ENCODE assay signal across 8 cellular contexts in genomic region chr6:147204843-147205311, GRCh38. TPM values are rescaled to one million over a fixed set of nuclear protein-coding genes. Genes with fewer than 3 reads are reported as not detected.
A peak's percentile ranks its signal among the peaks of the same experiment; 100 is the strongest.
DNase-seq lines count a peak whose midpoint lies in the region; ATAC-seq and TF ChIP-seq lines count a peak whose summit lies in the region.

No MANE protein-coding gene starts in this region.

- H3K4me1 Mint-ChIP-seq in CD4-positive, alpha-beta T cell (ENCODE audit: low read depth): peaks cover 54% of the 10 kb centered on the region
- H3K4me1 Mint-ChIP-seq in chondrocyte (ENCODE audit: low read depth): peaks cover 48% of the 10 kb centered on the region

- peak overlapping the region; percentile 92 for H3K27ac Mint-ChIP-seq in CD4-positive, alpha-beta T cell
- peak overlapping the region; percentile 98 for H3K27ac Mint-ChIP-seq in chondrocyte (ENCODE audit: unreplicated experiment)

- H3K4me3 Mint-ChIP-seq in CD4-positive, alpha-beta T cell: peak overlapping the region; percentile 94
- peak overlapping the region; percentile 97 for H3K4me3 Mint-ChIP-seq in chondrocyte (ENCODE audit: unreplicated experiment)

- POLR2A ChIA-PET in CD4-positive, alpha-beta T cell (lab: Charles Lee): interaction anchor here (0.7 to 3.4 kb wide), 8 partner anchors 8 to 1470 kb away, joined by 3 to 19 read pairs (median 3); no protein-coding TSS in a partner anchor

- H3K36me3 Mint-ChIP-seq in CD4-positive, alpha-beta T cell (ENCODE audit: low read depth): peaks cover 23% of the 10 kb centered on the region
- H3K36me3 Mint-ChIP-seq in chondrocyte (ENCODE audit: low read depth): peaks cover under 1% of the 10 kb centered on the region

- peak overlapping the region; percentile 74 for H2AFZ ChIP-seq in KMS-11 (ENCODE audit: low read depth)

- no peaks in the 10 kb centered on the region for H3K27me3 Mint-ChIP-seq in CD4-positive, alpha-beta T cell
- no peaks in the 10 kb centered on the region for H3K27me3 Mint-ChIP-seq in chondrocyte (ENCODE audit: low read depth)

- no peaks in the 10 kb centered on the region for H3K9me3 ChIP-seq in CD4-positive, alpha-beta T cell (ENCODE audit: control insufficient read depth, low read length)
- no peaks in the 10 kb centered on the region for H3K9me3 ChIP-seq in muscle layer of colon (ENCODE audit: low read length)

- H3K9ac ChIP-seq in KMS-11: peak overlapping the region; percentile 72; the same call in 1 of the 2 replicates
- peak overlapping the region; percentile 62 for H3K9ac ChIP-seq in muscle layer of colon (ENCODE audit: low read length)

- H3K27ac ChIP-seq in CD4-positive, alpha-beta T cell (ENCODE audit: low read depth, low read length): peak overlapping the region; percentile 73
- H3K27ac ChIP-seq in KMS-11: peak overlapping the region; percentile 79; the same call in 1 of the 2 replicates
- H3K27ac ChIP-seq in muscle layer of colon (ENCODE audit: low read depth, low read length): peak overlapping the region; percentile 85

- no peak for ATAC-seq in CD4-positive, alpha-beta T cell (ENCODE audit: poor library complexity)
- ATAC-seq in HG03108 (IDR thresholded peaks at IDR 0.05; ENCODE audit: unreplicated experiment) (no peak), GM19324 (IDR thresholded peaks at IDR 0.05; ENCODE audit: low FRiP score, unreplicated experiment) (no peak)

- H4K20me1 ChIP-seq in KMS-11 (ENCODE audit: insufficient read depth): no peaks in the 10 kb centered on the region

- peaks cover 26% of the 10 kb centered on the region for H3K4me1 ChIP-seq in KMS-11 (ENCODE audit: low read depth, poor library complexity, severe bottlenecking)
- peaks cover 14% of the 10 kb centered on the region for H3K4me1 ChIP-seq in muscle layer of colon (ENCODE audit: insufficient read depth, low read length)

- peak overlapping the region; percentile 84 for H3K4me2 ChIP-seq in KMS-11

- H3K36me3 ChIP-seq in KMS-11 (ENCODE audit: insufficient read depth): no peaks in the 10 kb centered on the region
- no peaks in the 10 kb centered on the region for H3K36me3 ChIP-seq in muscle layer of colon (ENCODE audit: insufficient read depth, low read length)

- H3K27me3 ChIP-seq in CD4-positive, alpha-beta T cell (ENCODE audit: control insufficient read depth, insufficient read depth, low read length): no peaks in the 10 kb centered on the region
- H3K27me3 ChIP-seq in KMS-11 (ENCODE audit: insufficient read depth, low read depth): no peaks in the 10 kb centered on the region
- H3K27me3 ChIP-seq in muscle layer of colon (ENCODE audit: control insufficient read depth in 1 of 2, insufficient read depth in 2 of 2, low read length in 2 of 2): no peaks in the 10 kb centered on the region

- H3K79me2 ChIP-seq in KMS-11 (ENCODE audit: insufficient read depth, low read depth): peaks cover 29% of the 10 kb centered on the region; the same call in 1 of the 2 replicates

- H3K4me3 ChIP-seq in KMS-11 (IDR thresholded peaks at IDR 0.05; ENCODE audit: insufficient read depth, low read depth, low read length): no peak overlapping the region
- peak overlapping the region; percentile 72 to 82 for H3K4me3 ChIP-seq in muscle layer of colon (ENCODE audit: low read depth in 1 of 2, low read length in 2 of 2)

- H3K9me3 Mint-ChIP-seq in CD4-positive, alpha-beta T cell: no peaks in the 10 kb centered on the region
- H3K9me3 Mint-ChIP-seq in chondrocyte (ENCODE audit: low read depth): no peaks in the 10 kb centered on the region

- intact Hi-C loops in CD4-positive, alpha-beta T cell (cut with DNase I, micrococcal nuclease): loop anchor here (5.0 to 10.0 kb wide), 4 partner anchors 77 to 1390 kb away; partner anchors contain the start of genes FBXO30 (in 1 of the 2) and SHPRH (in 1 of the 2)

- DNase-seq in CD4-positive, alpha-beta T cell: no peak
- DNase-seq in chondrocyte (ENCODE audit: low spot score) (no peak), SKM-1 treated with dmso at 0.1 percent for 144 hours (lab: John Stamatoyannopoulos, UW; ENCODE audit: unreplicated experiment) (no peak)
- DNase-seq in stimulated activated CD8-positive, alpha-beta memory T cell treated with anti-CD3 and anti-CD28 coated beads, Interleukin-4, amount 100 ng/mL, for 48 hours: no peak

- no peak for TF ChIP-seq CTCF in CD4-positive, alpha-beta T cell (IDR thresholded peaks at IDR 0.05)
- TF ChIP-seq CTCF in KMS-11 (conservative IDR thresholded peaks at IDR 0.05; ENCODE audit: low read depth, low read length) (no peak), chondrocyte (IDR thresholded peaks at IDR 0.05) (no peak)

- CTCF ChIA-PET in CD4-positive, alpha-beta T cell (lab: Charles Lee): interaction anchor here (0.6 to 0.7 kb wide), 2 partner anchors 26 to 37 kb away, joined by 3 read pairs; no protein-coding TSS in a partner anchor

RNA-seq across cellular contexts. Expression of gene STXBP5, which starts 0.7 kb away (rescaled TPM):
- 10 to 100 TPM; 21.0 to 22.5 TPM for total RNA-seq in CD4-positive, alpha-beta T cell
- total RNA-seq in chondrocyte: 30.8 to 42.5 TPM (median 32.4 TPM) in 3 replicates
